Comparison of ENCODE assay signal across 1 cellular context in genomic region chr6:160221423-160221822, GRCh38.
TF ChIP-seq lines count a peak whose summit lies in the region.

No MANE protein-coding gene starts in this region.

TF ChIP-seq in HCT116, 20 proteins besides CTCF, POLR2A, EP300 and RAD21 (continued from another document):
- TF ChIP-seq, protein P1, sequence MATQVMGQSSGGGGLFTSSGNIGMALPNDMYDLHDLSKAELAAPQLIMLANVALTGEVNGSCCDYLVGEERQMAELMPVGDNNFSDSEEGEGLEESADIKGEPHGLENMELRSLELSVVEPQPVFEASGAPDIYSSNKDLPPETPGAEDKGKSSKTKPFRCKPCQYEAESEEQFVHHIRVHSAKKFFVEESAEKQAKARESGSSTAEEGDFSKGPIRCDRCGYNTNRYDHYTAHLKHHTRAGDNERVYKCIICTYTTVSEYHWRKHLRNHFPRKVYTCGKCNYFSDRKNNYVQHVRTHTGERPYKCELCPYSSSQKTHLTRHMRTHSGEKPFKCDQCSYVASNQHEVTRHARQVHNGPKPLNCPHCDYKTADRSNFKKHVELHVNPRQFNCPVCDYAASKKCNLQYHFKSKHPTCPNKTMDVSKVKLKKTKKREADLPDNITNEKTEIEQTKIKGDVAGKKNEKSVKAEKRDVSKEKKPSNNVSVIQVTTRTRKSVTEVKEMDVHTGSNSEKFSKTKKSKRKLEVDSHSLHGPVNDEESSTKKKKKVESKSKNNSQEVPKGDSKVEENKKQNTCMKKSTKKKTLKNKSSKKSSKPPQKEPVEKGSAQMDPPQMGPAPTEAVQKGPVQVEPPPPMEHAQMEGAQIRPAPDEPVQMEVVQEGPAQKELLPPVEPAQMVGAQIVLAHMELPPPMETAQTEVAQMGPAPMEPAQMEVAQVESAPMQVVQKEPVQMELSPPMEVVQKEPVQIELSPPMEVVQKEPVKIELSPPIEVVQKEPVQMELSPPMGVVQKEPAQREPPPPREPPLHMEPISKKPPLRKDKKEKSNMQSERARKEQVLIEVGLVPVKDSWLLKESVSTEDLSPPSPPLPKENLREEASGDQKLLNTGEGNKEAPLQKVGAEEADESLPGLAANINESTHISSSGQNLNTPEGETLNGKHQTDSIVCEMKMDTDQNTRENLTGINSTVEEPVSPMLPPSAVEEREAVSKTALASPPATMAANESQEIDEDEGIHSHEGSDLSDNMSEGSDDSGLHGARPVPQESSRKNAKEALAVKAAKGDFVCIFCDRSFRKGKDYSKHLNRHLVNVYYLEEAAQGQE (IDR thresholded peaks at IDR 0.05; ENCODE audit: low read depth) = no peak
